In the genomic region with DNA sequence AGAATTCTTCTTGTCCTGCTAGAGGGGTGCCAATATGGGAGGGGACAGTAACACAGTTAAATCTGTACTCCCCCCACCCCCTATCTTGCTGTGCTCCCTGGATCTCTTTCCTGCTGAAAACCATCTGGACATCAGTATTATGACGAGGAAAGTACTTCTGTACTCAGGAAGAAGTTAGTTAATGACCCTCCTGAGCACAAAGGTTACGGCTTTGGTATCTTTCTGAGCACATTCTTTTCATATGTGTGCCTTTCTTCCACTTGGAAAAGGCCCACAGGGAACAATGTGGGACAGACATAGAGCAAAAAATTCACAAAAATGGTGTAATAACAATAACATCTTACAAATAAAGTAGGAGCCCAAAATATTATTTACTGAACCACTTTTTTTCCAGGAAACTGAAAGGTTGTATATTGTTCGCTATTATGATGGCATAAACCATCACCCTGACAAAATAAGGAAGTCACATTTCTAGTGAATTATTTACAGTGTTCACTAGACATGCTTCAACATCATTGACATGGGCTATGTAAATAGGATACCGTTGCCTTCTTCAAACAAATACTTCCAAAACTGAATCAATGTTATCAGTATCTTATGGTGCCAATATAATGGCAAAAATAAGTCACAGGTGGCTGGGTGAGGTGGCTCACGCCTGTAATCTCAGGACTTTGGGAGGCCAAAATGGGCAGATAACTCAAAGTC, we compare ENCODE assay signal across 1 cellular context.
TF ChIP-seq lines count a peak whose summit lies in the region.

No MANE protein-coding gene starts in this region.

TF ChIP-seq in HepG2, 621 proteins besides CTCF, POLR2A, EP300 and RAD21 (continued from another document and continues in another):
- no peak for TF ChIP-seq ZNF644 (CRISPR knock-in tag; IDR thresholded peaks at IDR 0.05; ENCODE audit: low read depth)
- TF ChIP-seq ZNF75D (CRISPR knock-in tag; IDR thresholded peaks at IDR 0.05; ENCODE audit: borderline replicate concordance): no peak
- TF ChIP-seq SOX5 (CRISPR knock-in tag; IDR thresholded peaks at IDR 0.05; ENCODE audit: borderline replicate concordance): peak; percentile 71; the same call in 1 of the 2 replicates
- TF ChIP-seq SALL1 (CRISPR knock-in tag; IDR thresholded peaks at IDR 0.05): peak; percentile 48; the same call in 1 of the 2 replicates
- no peak for TF ChIP-seq SOX13 (IDR thresholded peaks at IDR 0.05)
- peak in 1 of 2 experiments; percentile 47; a peak in 1 of 4 replicates for TF ChIP-seq SOX13 (CRISPR knock-in tag; conservative IDR thresholded peaks at IDR 0.05 in 1 of 2, IDR thresholded peaks at IDR 0.05 in 1 of 2)
- TF ChIP-seq FOXP1 (IDR thresholded peaks at IDR 0.05): no peak
- TF ChIP-seq FOXP1 (CRISPR knock-in tag; IDR thresholded peaks at IDR 0.05): peak; percentile 36; the same call in 1 of the 2 replicates
- peak; percentile 86 for TF ChIP-seq FOXA3 (CRISPR knock-in tag; IDR thresholded peaks at IDR 0.05)
- TF ChIP-seq MIXL1 (CRISPR knock-in tag; IDR thresholded peaks at IDR 0.05): 0 out of 2 replicates have a peak, but pooled peaks have one; percentile 20
- TF ChIP-seq ASH2L (IDR thresholded peaks at IDR 0.05; ENCODE audit: insufficient read length, low read depth, low read length): no peak
- peak; percentile 69 for TF ChIP-seq HNF1A (IDR thresholded peaks at IDR 0.05; ENCODE audit: low read depth)
- peak; percentile 67 for TF ChIP-seq HNF1A (CRISPR knock-in tag; IDR thresholded peaks at IDR 0.05; ENCODE audit: borderline replicate concordance)
- no peak for TF ChIP-seq KLF13 (CRISPR knock-in tag; IDR thresholded peaks at IDR 0.05)
- TF ChIP-seq PAXIP1 (CRISPR knock-in tag; conservative IDR thresholded peaks at IDR 0.05): peak; percentile 68
- TF ChIP-seq FOXJ3 (CRISPR knock-in tag; IDR thresholded peaks at IDR 0.05; ENCODE audit: borderline replicate concordance): 0 out of 2 replicates have a peak, but pooled peaks have one; percentile 39
- peak; percentile 70 for TF ChIP-seq SAP130 (CRISPR knock-in tag; IDR thresholded peaks at IDR 0.05; ENCODE audit: low read depth)
- TF ChIP-seq AGO1 (IDR thresholded peaks at IDR 0.05; ENCODE audit: low read depth, low read length, poor library complexity, severe bottlenecking): no peak
- TF ChIP-seq ELF4 (CRISPR knock-in tag; IDR thresholded peaks at IDR 0.05; ENCODE audit: borderline replicate concordance): 0 out of 2 replicates have a peak, but pooled peaks have one; percentile 16
- TF ChIP-seq, protein P1, sequence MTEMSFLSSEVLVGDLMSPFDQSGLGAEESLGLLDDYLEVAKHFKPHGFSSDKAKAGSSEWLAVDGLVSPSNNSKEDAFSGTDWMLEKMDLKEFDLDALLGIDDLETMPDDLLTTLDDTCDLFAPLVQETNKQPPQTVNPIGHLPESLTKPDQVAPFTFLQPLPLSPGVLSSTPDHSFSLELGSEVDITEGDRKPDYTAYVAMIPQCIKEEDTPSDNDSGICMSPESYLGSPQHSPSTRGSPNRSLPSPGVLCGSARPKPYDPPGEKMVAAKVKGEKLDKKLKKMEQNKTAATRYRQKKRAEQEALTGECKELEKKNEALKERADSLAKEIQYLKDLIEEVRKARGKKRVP (CRISPR knock-in tag; IDR thresholded peaks at IDR 0.05): 0 out of 4 replicates have a peak, but pooled peaks of 1 of the 2 experiments have one; percentile 22
- TF ChIP-seq ZSCAN30 (CRISPR knock-in tag; IDR thresholded peaks at IDR 0.05): 0 out of 2 replicates have a peak, but pooled peaks have one; percentile 15
- peak; percentile 46; the same call in 1 of the 2 replicates for TF ChIP-seq PPARG (CRISPR knock-in tag; conservative IDR thresholded peaks at IDR 0.05)
- peak; percentile 47; the same call in 1 of the 2 replicates for TF ChIP-seq MED1 (CRISPR knock-in tag; IDR thresholded peaks at IDR 0.05)
- no peak for TF ChIP-seq ZFP82 (CRISPR knock-in tag; IDR thresholded peaks at IDR 0.05; ENCODE audit: borderline replicate concordance)
- TF ChIP-seq, protein P2, sequence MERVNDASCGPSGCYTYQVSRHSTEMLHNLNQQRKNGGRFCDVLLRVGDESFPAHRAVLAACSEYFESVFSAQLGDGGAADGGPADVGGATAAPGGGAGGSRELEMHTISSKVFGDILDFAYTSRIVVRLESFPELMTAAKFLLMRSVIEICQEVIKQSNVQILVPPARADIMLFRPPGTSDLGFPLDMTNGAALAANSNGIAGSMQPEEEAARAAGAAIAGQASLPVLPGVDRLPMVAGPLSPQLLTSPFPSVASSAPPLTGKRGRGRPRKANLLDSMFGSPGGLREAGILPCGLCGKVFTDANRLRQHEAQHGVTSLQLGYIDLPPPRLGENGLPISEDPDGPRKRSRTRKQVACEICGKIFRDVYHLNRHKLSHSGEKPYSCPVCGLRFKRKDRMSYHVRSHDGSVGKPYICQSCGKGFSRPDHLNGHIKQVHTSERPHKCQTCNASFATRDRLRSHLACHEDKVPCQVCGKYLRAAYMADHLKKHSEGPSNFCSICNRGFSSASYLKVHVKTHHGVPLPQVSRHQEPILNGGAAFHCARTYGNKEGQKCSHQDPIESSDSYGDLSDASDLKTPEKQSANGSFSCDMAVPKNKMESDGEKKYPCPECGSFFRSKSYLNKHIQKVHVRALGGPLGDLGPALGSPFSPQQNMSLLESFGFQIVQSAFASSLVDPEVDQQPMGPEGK (CRISPR knock-in tag; IDR thresholded peaks at IDR 0.05): 0 out of 2 replicates have a peak, but pooled peaks have one; percentile 26
- TF ChIP-seq SIN3B (IDR thresholded peaks at IDR 0.05; ENCODE audit: low read length): no peak
- peak; percentile 47; the same call in 1 of the 2 replicates for TF ChIP-seq PHF21A (CRISPR knock-in tag; IDR thresholded peaks at IDR 0.05)
- 0 out of 2 replicates have a peak, but pooled peaks have one; percentile 16 for TF ChIP-seq POGZ (CRISPR knock-in tag; IDR thresholded peaks at IDR 0.05)
- TF ChIP-seq E2F2 (CRISPR knock-in tag; IDR thresholded peaks at IDR 0.05; ENCODE audit: borderline replicate concordance): no peak
- TF ChIP-seq BCL6 (CRISPR knock-in tag; IDR thresholded peaks at IDR 0.05): 0 out of 2 replicates have a peak, but pooled peaks have one; percentile 34
- TF ChIP-seq ZNF24 (IDR thresholded peaks at IDR 0.05): no peak
- 0 out of 2 replicates have a peak, but pooled peaks have one; percentile 12 for TF ChIP-seq HNF4G (IDR thresholded peaks at IDR 0.05; ENCODE audit: borderline replicate concordance, low read depth, low read length)
- TF ChIP-seq HNF4G (CRISPR knock-in tag; IDR thresholded peaks at IDR 0.05; ENCODE audit: borderline replicate concordance, low read depth): no peak
- no peak for TF ChIP-seq ZNF282 (IDR thresholded peaks at IDR 0.05; ENCODE audit: partially characterized antibody)
- no peak for TF ChIP-seq FOXA1 (IDR thresholded peaks at IDR 0.05)
- TF ChIP-seq FOXA1 (CRISPR knock-in tag; IDR thresholded peaks at IDR 0.05): peak; percentile 69
- 0 out of 2 replicates have a peak, but pooled peaks have one; percentile 10 for TF ChIP-seq GATA4 (IDR thresholded peaks at IDR 0.05; ENCODE audit: borderline replicate concordance, low read depth)
- TF ChIP-seq, protein P3, sequence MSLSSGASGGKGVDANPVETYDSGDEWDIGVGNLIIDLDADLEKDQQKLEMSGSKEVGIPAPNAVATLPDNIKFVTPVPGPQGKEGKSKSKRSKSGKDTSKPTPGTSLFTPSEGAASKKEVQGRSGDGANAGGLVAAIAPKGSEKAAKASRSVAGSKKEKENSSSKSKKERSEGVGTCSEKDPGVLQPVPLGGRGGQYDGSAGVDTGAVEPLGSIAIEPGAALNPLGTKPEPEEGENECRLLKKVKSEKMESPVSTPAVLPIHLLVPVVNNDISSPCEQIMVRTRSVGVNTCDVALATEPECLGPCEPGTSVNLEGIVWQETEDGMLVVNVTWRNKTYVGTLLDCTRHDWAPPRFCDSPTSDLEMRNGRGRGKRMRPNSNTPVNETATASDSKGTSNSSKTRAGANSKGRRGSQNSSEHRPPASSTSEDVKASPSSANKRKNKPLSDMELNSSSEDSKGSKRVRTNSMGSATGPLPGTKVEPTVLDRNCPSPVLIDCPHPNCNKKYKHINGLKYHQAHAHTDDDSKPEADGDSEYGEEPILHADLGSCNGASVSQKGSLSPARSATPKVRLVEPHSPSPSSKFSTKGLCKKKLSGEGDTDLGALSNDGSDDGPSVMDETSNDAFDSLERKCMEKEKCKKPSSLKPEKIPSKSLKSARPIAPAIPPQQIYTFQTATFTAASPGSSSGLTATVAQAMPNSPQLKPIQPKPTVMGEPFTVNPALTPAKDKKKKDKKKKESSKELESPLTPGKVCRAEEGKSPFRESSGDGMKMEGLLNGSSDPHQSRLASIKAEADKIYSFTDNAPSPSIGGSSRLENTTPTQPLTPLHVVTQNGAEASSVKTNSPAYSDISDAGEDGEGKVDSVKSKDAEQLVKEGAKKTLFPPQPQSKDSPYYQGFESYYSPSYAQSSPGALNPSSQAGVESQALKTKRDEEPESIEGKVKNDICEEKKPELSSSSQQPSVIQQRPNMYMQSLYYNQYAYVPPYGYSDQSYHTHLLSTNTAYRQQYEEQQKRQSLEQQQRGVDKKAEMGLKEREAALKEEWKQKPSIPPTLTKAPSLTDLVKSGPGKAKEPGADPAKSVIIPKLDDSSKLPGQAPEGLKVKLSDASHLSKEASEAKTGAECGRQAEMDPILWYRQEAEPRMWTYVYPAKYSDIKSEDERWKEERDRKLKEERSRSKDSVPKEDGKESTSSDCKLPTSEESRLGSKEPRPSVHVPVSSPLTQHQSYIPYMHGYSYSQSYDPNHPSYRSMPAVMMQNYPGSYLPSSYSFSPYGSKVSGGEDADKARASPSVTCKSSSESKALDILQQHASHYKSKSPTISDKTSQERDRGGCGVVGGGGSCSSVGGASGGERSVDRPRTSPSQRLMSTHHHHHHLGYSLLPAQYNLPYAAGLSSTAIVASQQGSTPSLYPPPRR (CRISPR knock-in tag; IDR thresholded peaks at IDR 0.05; ENCODE audit: borderline replicate concordance): peak; percentile 60; the same call in 1 of the 2 replicates
- TF ChIP-seq GFI1 (CRISPR knock-in tag; IDR thresholded peaks at IDR 0.05; ENCODE audit: borderline replicate concordance): peak; percentile 16; the same call in 1 of the 2 replicates
- TF ChIP-seq SOX6 (IDR thresholded peaks at IDR 0.05): no peak
- peak; percentile 51 for TF ChIP-seq SOX6 (CRISPR knock-in tag; IDR thresholded peaks at IDR 0.05)
- TF ChIP-seq ZNF816 (CRISPR knock-in tag; IDR thresholded peaks at IDR 0.05; ENCODE audit: borderline replicate concordance): 0 out of 2 replicates have a peak, but pooled peaks have one; percentile 30
- peak; percentile 49; the same call in 1 of the 2 replicates for TF ChIP-seq ELF3 (CRISPR knock-in tag; IDR thresholded peaks at IDR 0.05)
- peak; percentile 49 for TF ChIP-seq HNF4A (CRISPR knock-in tag; IDR thresholded peaks at IDR 0.05)
